19 cellular contexts compared by ENCODE assay signal in genomic region chr5:138128344-138128743, GRCh38. TPM values are rescaled to one million over a fixed set of nuclear protein-coding genes. Genes with fewer than 3 reads are reported as not detected.
DNase-seq lines count a peak whose midpoint lies in the region; ATAC-seq, FAIRE-seq and TF ChIP-seq lines count a peak whose summit lies in the region.
"Had no signal": no experiment of that assay in that cellular context is flagged by ENCODE, and none has a peak within 500 bp of the region (broad histone marks: within the 10 kb centered on the region; RNA-seq: fewer than 3 reads in every experiment).

No MANE protein-coding gene starts in this region.

- BruUV-seq in endothelial cell of umbilical vein (replicated peaks; lab: Mats Ljungman, UMichigan): no TSS peak

- peak; percentile 9 for DNase-seq in ELR (ENCODE audit: low read depth)
- DNase-seq in KBM-7: peak; percentile 49
- peak; percentile 70 for DNase-seq in endothelial cell of umbilical vein (ENCODE audit: low read depth, low spot score)
- no peak for DNase-seq in CD8-positive, alpha-beta memory T cell
- no peak for DNase-seq in Right ventricle myocardium superior
- no peak for DNase-seq in NCI-H146 treated with DMSO at 0.1 percent for 48 hours (lab: John Stamatoyannopoulos, UW; ENCODE audit: unreplicated experiment)
- DNase-seq: BE2C; CD8-positive, alpha-beta T cell had no signal

- H2AFZ ChIP-seq in endothelial cell of umbilical vein (ENCODE audit: low read depth, low read length): no peak overlapping the region

- POLR2A ChIA-PET in endothelial cell of umbilical vein (lab: Charles Lee): no interaction called here
- POLR2A ChIA-PET in CD8-positive, alpha-beta memory T cell (lab: Charles Lee): no interaction called here

- no peaks in the 10 kb centered on the region for H3K9me3 ChIP-seq in endothelial cell of umbilical vein (replicated peaks; ENCODE audit: control insufficient read depth, insufficient read depth, low read length)
- H3K9me3 ChIP-seq in CD8-positive, alpha-beta memory T cell (ENCODE audit: low read length): no peaks in the 10 kb centered on the region
- H3K9me3 ChIP-seq: A549, BE2C had no signal

- H3K9me1 ChIP-seq in endothelial cell of umbilical vein (replicated peaks; ENCODE audit: control insufficient read depth, extremely low read depth, insufficient read depth, low read length): no peaks in the 10 kb centered on the region

- H3K27me3 Mint-ChIP-seq in CD8-positive, alpha-beta memory T cell: peaks cover 3 to 13% of the 10 kb centered on the region in 2 donors

- H3K4me1 ChIP-seq in endothelial cell of umbilical vein (ENCODE audit: control insufficient read depth, extremely low read depth, insufficient read depth, low read length): peaks cover 8% of the 10 kb centered on the region
- H3K4me1 ChIP-seq in CD8-positive, alpha-beta memory T cell (ENCODE audit: insufficient read depth, low read length): no peaks in the 10 kb centered on the region
- H3K4me1 ChIP-seq: BE2C had no signal

- peaks cover 0 to 2% (median 0%) of the 10 kb centered on the region in 3 donors for H3K4me1 Mint-ChIP-seq in CD8-positive, alpha-beta memory T cell

- H3K9me3 Mint-ChIP-seq in CD8-positive, alpha-beta memory T cell: no peaks in the 10 kb centered on the region
- H3K9me3 Mint-ChIP-seq: CD14-positive monocyte; CD8-positive, alpha-beta T cell; IgD-negative memory B cell had no signal

- no peak for TF ChIP-seq CTCF in endothelial cell of umbilical vein (IDR thresholded peaks at IDR 0.05; ENCODE audit: extremely low read depth in 1 of 2, insufficient read depth in 1 of 2, low read depth in 1 of 2, low read length in 2 of 2)

- FAIRE-seq in endothelial cell of umbilical vein (lab: Jason Lieb, UNC): peak; percentile 33
- FAIRE-seq: A549, G401.6, GM12892 had no signal

- H3K36me3 ChIP-seq in endothelial cell of umbilical vein (ENCODE audit: control insufficient read depth in 2 of 2, extremely low read depth in 1 of 2, insufficient read depth in 2 of 2, low read length in 2 of 2): no peaks in the 10 kb centered on the region
- H3K36me3 ChIP-seq in CD8-positive, alpha-beta memory T cell (ENCODE audit: insufficient read depth, low read length): no peaks in the 10 kb centered on the region
- H3K36me3 ChIP-seq: BE2C had no signal

- H3K4me3 Mint-ChIP-seq in CD8-positive, alpha-beta memory T cell: no peak overlapping the region
- H3K4me3 Mint-ChIP-seq: CD8-positive, alpha-beta T cell; IgD-negative memory B cell had no signal

- ATAC-seq in GM21367 (IDR thresholded peaks at IDR 0.05; ENCODE audit: unreplicated experiment): no peak
- no peak for ATAC-seq in Right ventricle myocardium superior (ENCODE audit: poor library complexity)
- ATAC-seq: A549; CD8-positive, alpha-beta T cell; HCT116 had no signal

- no peaks in the 10 kb centered on the region for H3K36me3 Mint-ChIP-seq in CD8-positive, alpha-beta memory T cell
- H3K36me3 Mint-ChIP-seq: CD14-positive monocyte; CD8-positive, alpha-beta T cell; IgD-negative memory B cell had no signal

- H4K20me1 ChIP-seq in endothelial cell of umbilical vein (replicated peaks; ENCODE audit: control insufficient read depth, extremely low read depth, insufficient read depth, low read length): no peaks in the 10 kb centered on the region

- H3K79me2 ChIP-seq in endothelial cell of umbilical vein (ENCODE audit: control insufficient read depth, insufficient read depth, low read length): no peaks in the 10 kb centered on the region

- no peaks in the 10 kb centered on the region for H3K27me3 ChIP-seq in endothelial cell of umbilical vein (ENCODE audit: control insufficient read depth in 2 of 2, insufficient read depth in 2 of 2, low read length in 2 of 2)
- H3K27me3 ChIP-seq in CD8-positive, alpha-beta memory T cell (ENCODE audit: insufficient read depth, low read length, poor library complexity, severe bottlenecking): no peaks in the 10 kb centered on the region

- CTCF ChIA-PET in endothelial cell of umbilical vein (lab: Charles Lee): interaction anchor here (1.0 to 1.8 kb wide), 8 partner anchors 14 to 499 kb away, joined by 3 to 11 read pairs (median 6); no protein-coding TSS in a partner anchor
- CTCF ChIA-PET in CD8-positive, alpha-beta memory T cell (lab: Charles Lee): interaction anchor here (3.6 kb wide), 1 partner anchor 51 kb away, joined by 17 read pairs; no protein-coding TSS in a partner anchor

- intact Hi-C loops in endothelial cell of umbilical vein (cut with micrococcal nuclease) (no loop called here), Right ventricle myocardium superior (cut with DNase I) (no loop called here)

- no peak overlapping the region for H3K9ac ChIP-seq in endothelial cell of umbilical vein (replicated peaks; ENCODE audit: extremely low read depth, insufficient read depth, low read length)
- H3K9ac ChIP-seq: KMS-11 had no signal

- no peak overlapping the region for H3K4me3 ChIP-seq in endothelial cell of umbilical vein (replicated peaks in 1 of 3; ENCODE audit: insufficient read depth in 1 of 3, low read depth in 1 of 3, low read length in 3 of 3)
- H3K4me3 ChIP-seq in CD8-positive, alpha-beta memory T cell (ENCODE audit: low read length): no peak overlapping the region
- H3K4me3 ChIP-seq: A549 had no signal

- H3K27ac ChIP-seq in endothelial cell of umbilical vein (ENCODE audit: insufficient read depth, low read depth, low read length): no peak overlapping the region
- no peak overlapping the region for H3K27ac ChIP-seq in CD8-positive, alpha-beta memory T cell (ENCODE audit: low read depth, low read length)
- H3K27ac ChIP-seq: A549, KMS-11 had no signal

- dilution Hi-C loops in endothelial cell of umbilical vein (cut with MboI; ENCODE audit: extremely low pct_ligation_motif_present, low sequenced_read_pairs): no loop called here

- TF ChIP-seq POLR2A in endothelial cell of umbilical vein (IDR thresholded peaks at IDR 0.05; ENCODE audit: low read depth, low read length): no peak

- in situ Hi-C loops in KBM-7 (cut with MboI; ENCODE audit: low pct_unique_long_range_greater_than_20kb, low sequenced_read_pairs): no loop called here

- H3K4me2 ChIP-seq in endothelial cell of umbilical vein (ENCODE audit: insufficient read depth, low read length): peak overlapping the region; percentile 30
- H3K4me2 ChIP-seq: A549, KMS-11 had no signal

- H3K27ac Mint-ChIP-seq in CD8-positive, alpha-beta memory T cell: no peak overlapping the region
- H3K27ac Mint-ChIP-seq: CD14-positive monocyte; CD8-positive, alpha-beta T cell; IgD-negative memory B cell had no signal

TF ChIP-seq in endothelial cell of umbilical vein, 7 proteins besides CTCF, POLR2A, EP300 and RAD21 (continues in another document):
- no peak for TF ChIP-seq MAX (IDR thresholded peaks at IDR 0.05; ENCODE audit: insufficient read depth, insufficient read length)

RNA-seq across cellular contexts. Expression of gene NME5, which starts 10.9 kb away (rescaled TPM):
- total RNA-seq in endothelial cell of umbilical vein: 1.4 and 1.5 TPM in 2 replicates
- polyA plus RNA-seq in endothelial cell of umbilical vein: 0.11 TPM in 1 of 2 replicates, not detected in the other
- polyA plus RNA-seq in endothelial cell of umbilical vein (2011; cell fraction: cytosol; rRNA removed): 0.12 TPM in 1 of 2 replicates, not detected in the other
- polyA plus RNA-seq in endothelial cell of umbilical vein (2011; cell fraction: nucleus; rRNA removed): 0.13 TPM in 1 of 2 replicates, not detected in the other
- polyA plus RNA-seq in endothelial cell of umbilical vein (2012): 1.6 and 2.4 TPM in 2 replicates
- polyA minus RNA-seq in endothelial cell of umbilical vein: not detected in 2 replicates
- not detected for polyA minus RNA-seq in endothelial cell of umbilical vein (2011; cell fraction: cytosol; rRNA and poly(A)+ RNA removed)
- not detected in 2 replicates for polyA minus RNA-seq in endothelial cell of umbilical vein (2011; cell fraction: nucleus; rRNA and poly(A)+ RNA removed)
- total RNA-seq in CD8-positive, alpha-beta memory T cell: not detected
- not detected for polyA plus RNA-seq in CD8-positive, alpha-beta memory T cell
- total RNA-seq in Right ventricle myocardium superior: 4.9 TPM
- total RNA-seq: CD8-positive, alpha-beta T cell; HT-29 had no signal
- polyA plus RNA-seq: A549, CD14-positive monocyte, IgD-negative memory B cell had no signal

RNA-seq across cellular contexts. Expression of gene WNT8A, which starts 44.5 kb away (rescaled TPM):
- not detected in 2 replicates for total RNA-seq in endothelial cell of umbilical vein
- polyA plus RNA-seq in endothelial cell of umbilical vein: not detected in 2 replicates
- polyA plus RNA-seq in endothelial cell of umbilical vein (2011; cell fraction: cytosol; rRNA removed): not detected in 2 replicates
- not detected in 2 replicates for polyA plus RNA-seq in endothelial cell of umbilical vein (2011; cell fraction: nucleus; rRNA removed)
- not detected in 2 replicates for polyA plus RNA-seq in endothelial cell of umbilical vein (2012)
- polyA minus RNA-seq in endothelial cell of umbilical vein: not detected in 2 replicates
- polyA minus RNA-seq in endothelial cell of umbilical vein (2011; cell fraction: cytosol; rRNA and poly(A)+ RNA removed): not detected
- not detected in 2 replicates for polyA minus RNA-seq in endothelial cell of umbilical vein (2011; cell fraction: nucleus; rRNA and poly(A)+ RNA removed)
- total RNA-seq in CD8-positive, alpha-beta memory T cell: not detected
- not detected for polyA plus RNA-seq in CD8-positive, alpha-beta memory T cell
- not detected for total RNA-seq in Right ventricle myocardium superior
- total RNA-seq: CD8-positive, alpha-beta T cell; H4; HT-29 had no signal
- polyA plus RNA-seq: A549, AG04450, CD14-positive monocyte, IgD-negative memory B cell had no signal

RNA-seq across cellular contexts. Expression of gene BRD8, which starts 50.1 kb away (rescaled TPM):
- total RNA-seq in endothelial cell of umbilical vein (69.7 and 73.7 TPM in 2 replicates), Right ventricle myocardium superior (26.4 TPM)
- polyA plus RNA-seq in endothelial cell of umbilical vein: 33.5 and 38.2 TPM in 2 replicates
- polyA plus RNA-seq in endothelial cell of umbilical vein (2011; cell fraction: cytosol; rRNA removed): 30.8 and 34.5 TPM in 2 replicates
- polyA plus RNA-seq in endothelial cell of umbilical vein (2011; cell fraction: nucleus; rRNA removed): 138 and 174 TPM in 2 replicates
- 29.6 and 45.2 TPM in 2 replicates for polyA plus RNA-seq in endothelial cell of umbilical vein (2012)
- polyA minus RNA-seq in endothelial cell of umbilical vein: 56.1 and 60.8 TPM in 2 replicates
- 37.2 TPM for polyA minus RNA-seq in endothelial cell of umbilical vein (2011; cell fraction: cytosol; rRNA and poly(A)+ RNA removed)
- polyA minus RNA-seq in endothelial cell of umbilical vein (2011; cell fraction: nucleus; rRNA and poly(A)+ RNA removed): 46.5 and 85.7 TPM in 2 replicates
- total RNA-seq in CD8-positive, alpha-beta memory T cell: 10 to 100 TPM; 62.6 to 64.8 TPM
- polyA plus RNA-seq in CD8-positive, alpha-beta memory T cell: 23.2 TPM

RNA-seq across cellular contexts. Expression of gene KIF20A, which starts 50.6 kb away (rescaled TPM):
- total RNA-seq in endothelial cell of umbilical vein (72.0 and 78.1 TPM in 2 replicates), Right ventricle myocardium superior (0.65 TPM)
- polyA plus RNA-seq in endothelial cell of umbilical vein: 36.6 and 38.7 TPM in 2 replicates
- polyA plus RNA-seq in endothelial cell of umbilical vein (2011; cell fraction: cytosol; rRNA removed): 45.1 and 51.0 TPM in 2 replicates
- 61.6 and 65.8 TPM in 2 replicates for polyA plus RNA-seq in endothelial cell of umbilical vein (2011; cell fraction: nucleus; rRNA removed)
- polyA plus RNA-seq in endothelial cell of umbilical vein (2012): 18.9 and 54.2 TPM in 2 replicates
- 93.0 and 111 TPM in 2 replicates for polyA minus RNA-seq in endothelial cell of umbilical vein
- polyA minus RNA-seq in endothelial cell of umbilical vein (2011; cell fraction: cytosol; rRNA and poly(A)+ RNA removed): 69.8 TPM
- 32.7 and 48.7 TPM in 2 replicates for polyA minus RNA-seq in endothelial cell of umbilical vein (2011; cell fraction: nucleus; rRNA and poly(A)+ RNA removed)
- 10 to 100 TPM; 27.2 to 29.3 TPM for total RNA-seq in CD8-positive, alpha-beta memory T cell
- polyA plus RNA-seq in CD8-positive, alpha-beta memory T cell: 0.13 TPM
- polyA plus RNA-seq: CD14-positive monocyte, IgD-negative memory B cell had no signal

Comparison
In these comparisons a context has a peak if more than half of its experiments do, and no peak if none do; other contexts are left out.
1. DNase-seq: peak in ELR (single experiment), KBM-7 (single experiment) and endothelial cell of umbilical vein (single experiment); none in CD8-positive, alpha-beta memory T cell (0 of 5), Right ventricle myocardium superior (single experiment) and NCI-H146 treated with DMSO at 0.1 percent for 48 hours (single experiment).